ENCODE assay signal across 12 cellular contexts in genomic region chr3:58013099-58013498, GRCh38. TPM values are rescaled to one million over a fixed set of nuclear protein-coding genes. Genes with fewer than 3 reads are reported as not detected.
DNase-seq lines count a peak whose midpoint lies in the region; ATAC-seq and TF ChIP-seq lines count a peak whose summit lies in the region.
"Had no signal": no experiment of that assay in that cellular context is flagged by ENCODE, and none has a peak within 500 bp of the region (broad histone marks: within the 10 kb centered on the region; RNA-seq: fewer than 3 reads in every experiment).

No MANE protein-coding gene starts in this region.

- WGBS in transverse colon (ENCODE audit: low coverage in 1 of 2), 2 donors = 59% methylated on average over 3 of the region's 3 CpGs; no CpG with 5 or more reads in 1 of the 2 donors

- H3K27ac Mint-ChIP-seq in activated CD8-positive, alpha-beta T cell treated with anti-CD3 and anti-CD28 coated beads, Interleukin-2, amount 10 ng/mL, durations not matched to agents 7 days and 5 days = peak overlapping the region; percentile 29
- H3K27ac Mint-ChIP-seq in activated CD8-positive, alpha-beta T cell treated with anti-CD3 and anti-CD28 coated beads for 36 hours = no peak overlapping the region
- no peak overlapping the region for H3K27ac Mint-ChIP-seq in glutamatergic neuron (ENCODE audit: unreplicated experiment)
- H3K27ac Mint-ChIP-seq: activated naive CD4-positive, alpha-beta T cell treated with anti-CD3 and anti-CD28 coated beads, Interleukin-2, amount 50 U/mL, for 24 hours had no signal

- no peak overlapping the region for H3K4me3 Mint-ChIP-seq in activated CD8-positive, alpha-beta T cell treated with anti-CD3 and anti-CD28 coated beads, Interleukin-2, amount 10 ng/mL, durations not matched to agents 7 days and 5 days
- no peak overlapping the region for H3K4me3 Mint-ChIP-seq in activated CD8-positive, alpha-beta T cell treated with anti-CD3 and anti-CD28 coated beads for 36 hours
- H3K4me3 Mint-ChIP-seq in glutamatergic neuron (ENCODE audit: unreplicated experiment) = no peak overlapping the region
- H3K4me3 Mint-ChIP-seq: activated naive CD4-positive, alpha-beta T cell treated with anti-CD3 and anti-CD28 coated beads, Interleukin-2, amount 50 U/mL, for 24 hours had no signal

- no peaks in the 10 kb centered on the region for H3K36me3 Mint-ChIP-seq in activated CD8-positive, alpha-beta T cell treated with anti-CD3 and anti-CD28 coated beads, Interleukin-2, amount 10 ng/mL, durations not matched to agents 7 days and 5 days (ENCODE audit: low read depth)
- peaks cover 1% of the 10 kb centered on the region for H3K36me3 Mint-ChIP-seq in activated CD8-positive, alpha-beta T cell treated with anti-CD3 and anti-CD28 coated beads for 36 hours (ENCODE audit: low read depth)
- H3K36me3 Mint-ChIP-seq in glutamatergic neuron (ENCODE audit: unreplicated experiment) = no peaks in the 10 kb centered on the region

- peaks cover 39% of the 10 kb centered on the region for H3K4me1 Mint-ChIP-seq in activated CD8-positive, alpha-beta T cell treated with anti-CD3 and anti-CD28 coated beads, Interleukin-2, amount 10 ng/mL, durations not matched to agents 7 days and 5 days (ENCODE audit: low read depth)
- peaks cover 49% of the 10 kb centered on the region for H3K4me1 Mint-ChIP-seq in activated CD8-positive, alpha-beta T cell treated with anti-CD3 and anti-CD28 coated beads for 36 hours (ENCODE audit: low read depth)
- H3K4me1 Mint-ChIP-seq in glutamatergic neuron (ENCODE audit: low read depth, unreplicated experiment) = peaks cover 12% of the 10 kb centered on the region

- no peak for DNase-seq in activated CD8-positive, alpha-beta T cell treated with anti-CD3 and anti-CD28 coated beads, Interleukin-2, amount 10 ng/mL, durations not matched to agents 7 days and 5 days
- DNase-seq in activated CD8-positive, alpha-beta T cell treated with anti-CD3 and anti-CD28 coated beads for 36 hours = no peak
- DNase-seq in brain microvascular endothelial cell (no peak), transverse colon (no peak), glutamatergic neuron (no peak), G401 (ENCODE audit: low spot score) (no peak), DMS 273 treated with DMSO at 0.1 percent for 48 hours (lab: John Stamatoyannopoulos, UW) (no peak)
- DNase-seq: activated CD4-positive, CD25-positive, alpha-beta regulatory T cell treated with anti-CD3 and anti-CD28 coated beads, Interleukin-2, amount 50 U/mL, for 72 hours; midbrain; NCI-H524 had no signal

- peak overlapping the region; percentile 33 for H3K27ac ChIP-seq in brain microvascular endothelial cell
- H3K27ac ChIP-seq in mucosa of rectum (ENCODE audit: low read depth in 2 of 2, low read length in 2 of 2) = peak overlapping the region; percentile 26 to 52
- peak overlapping the region; percentile 89 to 95 (median 90) for H3K27ac ChIP-seq in transverse colon

- H3K9me3 ChIP-seq in mucosa of rectum (ENCODE audit: control insufficient read depth in 2 of 2, low read length in 2 of 2) = no peaks in the 10 kb centered on the region
- no peaks in the 10 kb centered on the region for H3K9me3 ChIP-seq in transverse colon

- H3K27me3 ChIP-seq in brain microvascular endothelial cell (replicated peaks) (no peaks in the 10 kb centered on the region), mucosa of rectum (ENCODE audit: control insufficient read depth in 2 of 2, insufficient read depth in 2 of 2, low read length in 2 of 2) (no peaks in the 10 kb centered on the region), transverse colon (no peaks in the 10 kb centered on the region)

- no peaks in the 10 kb centered on the region for H3K9me3 Mint-ChIP-seq in activated CD8-positive, alpha-beta T cell treated with anti-CD3 and anti-CD28 coated beads, Interleukin-2, amount 10 ng/mL, durations not matched to agents 7 days and 5 days (ENCODE audit: insufficient read depth)
- no peaks in the 10 kb centered on the region for H3K9me3 Mint-ChIP-seq in activated CD8-positive, alpha-beta T cell treated with anti-CD3 and anti-CD28 coated beads for 36 hours
- H3K9me3 Mint-ChIP-seq in glutamatergic neuron (ENCODE audit: unreplicated experiment) = peaks cover 3% of the 10 kb centered on the region
- H3K9me3 Mint-ChIP-seq: activated naive CD4-positive, alpha-beta T cell treated with anti-CD3 and anti-CD28 coated beads, Interleukin-2, amount 50 U/mL, for 24 hours had no signal

- H3K36me3 ChIP-seq in brain microvascular endothelial cell (replicated peaks) (peaks cover 4% of the 10 kb centered on the region), mucosa of rectum (ENCODE audit: control insufficient read depth in 2 of 2, insufficient read depth in 2 of 2, low read length in 2 of 2) (peaks cover 0 to 6% of the 10 kb centered on the region in 2 donors), transverse colon (no peaks in the 10 kb centered on the region)

- H3K4me3 ChIP-seq in brain microvascular endothelial cell (ENCODE audit: low read depth, low read length) = no peak overlapping the region
- no peak overlapping the region for H3K4me3 ChIP-seq in mucosa of rectum (ENCODE audit: low read length in 2 of 2)
- no peak overlapping the region for H3K4me3 ChIP-seq in transverse colon

- in situ Hi-C loops in brain microvascular endothelial cell (cut with HindIII; ENCODE audit: low pct_ligation_motif_present, low sequenced_read_pairs) = loop anchor here (25.0 kb wide), 1 partner anchor 149 kb away; no protein-coding TSS in a partner anchor
- in situ Hi-C loops in transverse colon (cut with MboI; ENCODE audit: low pct_ligation_motif_present in 1 of 4, low pct_unique_long_range_greater_than_20kb in 1 of 4, low sequenced_read_pairs in 3 of 4) = loop anchor here in 1 of 4 donors (10.0 kb wide), 1 partner anchor 142 kb away; no protein-coding TSS in a partner anchor
- in situ Hi-C loops in G401 (cut with HindIII; ENCODE audit: low sequenced_read_pairs) = no loop called here

- peaks cover 37 to 72% of the 10 kb centered on the region in 2 donors for H3K4me1 ChIP-seq in mucosa of rectum (ENCODE audit: control insufficient read depth in 2 of 2, insufficient read depth in 2 of 2, low read length in 2 of 2)
- H3K4me1 ChIP-seq in transverse colon = peaks cover 34 to 79% (median 73%) of the 10 kb centered on the region in 4 donors

- POLR2A ChIA-PET in activated CD8-positive, alpha-beta T cell treated with anti-CD3 and anti-CD28 coated beads, Interleukin-2, amount 10 ng/mL, durations not matched to agents 7 days and 5 days (lab: Charles Lee) = no interaction called here
- POLR2A ChIA-PET in activated CD8-positive, alpha-beta T cell treated with anti-CD3 and anti-CD28 coated beads for 36 hours (lab: Charles Lee) = interaction anchor here (0.5 kb wide), 1 partner anchor 9 kb away, joined by 3 read pairs; no protein-coding TSS in a partner anchor

- ATAC-seq in activated CD8-positive, alpha-beta T cell treated with anti-CD3 and anti-CD28 coated beads, Interleukin-2, amount 10 ng/mL, durations not matched to agents 7 days and 5 days = no peak
- no peak for ATAC-seq in activated CD8-positive, alpha-beta T cell treated with anti-CD3 and anti-CD28 coated beads for 36 hours

- no peak overlapping the region for H3K9ac ChIP-seq in mucosa of rectum (ENCODE audit: low read depth in 1 of 2, low read length in 2 of 2)

- no peak for TF ChIP-seq CTCF in activated CD8-positive, alpha-beta T cell treated with anti-CD3 and anti-CD28 coated beads for 36 hours (IDR thresholded peaks at IDR 0.05)
- no peak for TF ChIP-seq CTCF in brain microvascular endothelial cell (IDR thresholded peaks at IDR 0.05; ENCODE audit: low read depth, low read length, missing control alignments)
- TF ChIP-seq CTCF in transverse colon (IDR thresholded peaks at IDR 0.05) = no peak
- TF ChIP-seq CTCF in glutamatergic neuron (IDR thresholded peaks at IDR 0.05; ENCODE audit: partially characterized antibody, unreplicated experiment) = no peak

- intact Hi-C loops in activated CD8-positive, alpha-beta T cell treated with anti-CD3 and anti-CD28 coated beads for 36 hours (cut with micrococcal nuclease) = loop anchor here (10.0 kb wide), 1 partner anchor 92 kb away; no protein-coding TSS in a partner anchor
- intact Hi-C loops in transverse colon (cut with DNase I; ENCODE audit: low total_unique reads) = loop anchor here (10.0 kb wide), 1 partner anchor 52 kb away; no protein-coding TSS in a partner anchor

- TF ChIP-seq EP300 in transverse colon (IDR thresholded peaks at IDR 0.05; ENCODE audit: low read depth) = no peak

- CTCF ChIA-PET in activated CD8-positive, alpha-beta T cell treated with anti-CD3 and anti-CD28 coated beads, Interleukin-2, amount 10 ng/mL, durations not matched to agents 7 days and 5 days (lab: Charles Lee) = interaction anchor here (0.6 to 2.3 kb wide), 8 partner anchors 22 to 293 kb away, joined by 3 to 6 read pairs (median 3); partner anchors contain the start of genes HTD2 and RPP14
- CTCF ChIA-PET in activated CD8-positive, alpha-beta T cell treated with anti-CD3 and anti-CD28 coated beads for 36 hours (lab: Charles Lee) = interaction anchor here (0.9 to 2.5 kb wide), 7 partner anchors 10 to 165 kb away, joined by 3 to 12 read pairs (median 5); no protein-coding TSS in a partner anchor

- no peaks in the 10 kb centered on the region for H3K27me3 Mint-ChIP-seq in activated CD8-positive, alpha-beta T cell treated with anti-CD3 and anti-CD28 coated beads, Interleukin-2, amount 10 ng/mL, durations not matched to agents 7 days and 5 days (ENCODE audit: low read depth)
- H3K27me3 Mint-ChIP-seq in activated CD8-positive, alpha-beta T cell treated with anti-CD3 and anti-CD28 coated beads for 36 hours = no peaks in the 10 kb centered on the region
- peaks cover 2% of the 10 kb centered on the region for H3K27me3 Mint-ChIP-seq in glutamatergic neuron (ENCODE audit: unreplicated experiment)
- H3K27me3 Mint-ChIP-seq: activated naive CD4-positive, alpha-beta T cell treated with anti-CD3 and anti-CD28 coated beads, Interleukin-2, amount 50 U/mL, for 24 hours had no signal

- no peak for TF ChIP-seq POLR2A in transverse colon (IDR thresholded peaks at IDR 0.05)

RNA-seq across cellular contexts. Expression of gene FLNB, which starts 4.9 kb away (rescaled TPM):
- total RNA-seq in activated CD8-positive, alpha-beta T cell treated with anti-CD3 and anti-CD28 coated beads, Interleukin-2, amount 10 ng/mL, durations not matched to agents 7 days and 5 days = 10 to 100 TPM; 14.1 to 15.9 TPM
- 10 to 100 TPM; 26.3 to 28.4 TPM for total RNA-seq in activated CD8-positive, alpha-beta T cell treated with anti-CD3 and anti-CD28 coated beads for 36 hours
- total RNA-seq in transverse colon (100 to 1,000 TPM; 282 to 707 (median 563) TPM), glutamatergic neuron (ENCODE audit: unreplicated experiment) (75.4 TPM)
- total RNA-seq in G401 (2014; rRNA removed; shearing (Covaris generic)) = 140 and 146 TPM in 2 replicates

Comparison
In these comparisons a context has a peak if more than half of its experiments do, and no peak if none do; other contexts are left out.
1. H3K27ac ChIP-seq: peak in every context shown above with its lines; median percentile 90 in transverse colon; 39 in mucosa of rectum; 33 in brain microvascular endothelial cell.